In the genomic region with DNA sequence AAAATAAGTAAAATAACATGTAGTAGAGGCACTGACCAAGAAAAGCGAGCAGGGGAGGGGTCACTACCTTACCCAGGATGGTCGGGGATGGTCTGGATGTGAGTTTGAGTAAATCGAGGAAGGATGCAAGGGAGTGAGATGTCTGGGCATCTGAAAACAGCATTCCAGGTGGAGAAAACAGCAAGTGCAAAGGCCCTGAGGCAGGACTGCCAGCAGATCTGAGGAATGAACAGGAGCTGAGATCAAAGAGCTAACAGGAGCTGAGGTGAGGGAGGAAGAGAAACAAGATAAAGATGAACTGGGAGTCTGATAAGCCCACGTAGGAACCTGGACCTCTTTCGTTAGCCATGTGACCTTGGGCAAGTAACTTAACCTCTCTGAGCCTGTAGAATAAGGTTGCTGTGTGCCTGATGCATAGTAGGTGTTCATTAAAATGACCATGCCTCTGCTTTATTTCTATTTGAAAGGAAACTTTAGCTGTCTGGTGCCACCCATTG, we compare ENCODE assay signal across 34 cellular contexts.
"Had no signal": no experiment of that assay in that cellular context is flagged by ENCODE, and none has a peak within 500 bp of the region (broad histone marks: within the 10 kb centered on the region; RNA-seq: fewer than 3 reads in every experiment).

No MANE protein-coding gene starts in this region.

- H3K9me3 ChIP-seq: adrenal gland, body of pancreas, breast epithelium had no signal

- ATAC-seq: activated CD8-positive, alpha-beta T cell treated with anti-CD3 and anti-CD28 coated beads for 36 hours; activated naive CD4-positive, alpha-beta T cell treated with anti-CD3 and anti-CD28 coated beads, Interleukin-2, amount 50 U/mL, for 72 hours; activated T-cell treated with anti-CD3 and anti-CD28 coated beads, Interleukin-2, amount 50 U/mL, for 4 hours; activated T-cell treated with anti-CD3 and anti-CD28 coated beads, Interleukin-2, amount 50 U/mL, for 72 hours; activated T-helper 17 cell treated with anti-CD3 and anti-CD28 coated beads, Interleukin-2, amount 50 U/mL, for 72 hours; body of pancreas had no signal

- FAIRE-seq: astrocyte, TTC549 had no signal

- H3K27me3 ChIP-seq: adrenal gland, body of pancreas, brain microvascular endothelial cell, breast epithelium had no signal

- H3K36me3 ChIP-seq: adrenal gland, brain microvascular endothelial cell, breast epithelium had no signal

- H3K4me1 ChIP-seq: adrenal gland, body of pancreas had no signal

- H3K27ac ChIP-seq: adrenal gland, body of pancreas, brain microvascular endothelial cell, breast epithelium, VCaP had no signal

- H3K4me3 ChIP-seq: adrenal gland, body of pancreas, breast epithelium had no signal

- DNase-seq: activated B cell treated with CpG ODN at 0.5 μM for 24 hours; activated CD4-positive, alpha-beta memory T cell treated with anti-CD3 and anti-CD28 coated beads for 36 hours; activated CD4-positive, alpha-beta T cell treated with anti-CD3 and anti-CD28 coated beads for 4 hours; activated CD4-positive, alpha-beta T cell treated with anti-CD3 and anti-CD28 coated beads, Interleukin-2, amount 10 ng/mL, durations not matched to agents 24 days and 14 days; activated CD4-positive, alpha-beta T cell treated with anti-CD3 and anti-CD28 coated beads, Interleukin-2, amount 50 U/mL, for 1 hour; activated CD4-positive, alpha-beta T cell treated with anti-CD3 and anti-CD28 coated beads, Interleukin-2, amount 50 U/mL, for 4 hours; activated CD4-positive, CD25-positive, alpha-beta regulatory T cell treated with anti-CD3 and anti-CD28 coated beads, Interleukin-2, amount 50 U/mL, for 72 hours; activated CD8-positive, alpha-beta memory T cell treated with anti-CD3 and anti-CD28 coated beads, Interleukin-2, amount 50 U/mL, for 4 hours; activated CD8-positive, alpha-beta T cell treated with anti-CD3 and anti-CD28 coated beads for 36 hours; activated effector memory CD4-positive, alpha-beta T cell treated with anti-CD3 and anti-CD28 coated beads, Interleukin-2, amount 50 U/mL, for 16 hours; activated gamma-delta T cell treated with Interleukin-2 at 50 U/mL for 16 hours; activated naive CD4-positive, alpha-beta T cell; activated naive CD4-positive, alpha-beta T cell treated with anti-CD3 and anti-CD28 coated beads for 36 hours; activated naive CD4-positive, alpha-beta T cell treated with anti-CD3 and anti-CD28 coated beads, Interleukin-2, amount 50 U/mL, for 16 hours; activated naive CD8-positive, alpha-beta T cell treated with anti-CD3 and anti-CD28 coated beads for 36 hours; activated T-cell treated with anti-CD3 and anti-CD28 coated beads for 4 hours; activated T-cell treated with anti-CD3 and anti-CD28 coated beads, Interleukin-2, amount 50 U/mL, for 1 hour; activated T-cell treated with anti-CD3 and anti-CD28 coated beads, Interleukin-2, amount 50 U/mL, for 4 hours; activated T-cell treated with anti-CD3 and anti-CD28 coated beads, Interleukin-2, amount 50 U/mL, for 72 hours; adrenal gland; amniotic stem cell; aorta; body of pancreas; brain microvascular endothelial cell; central memory CD4-positive, alpha-beta T cell; T-helper 1 cell; T-helper 2 cell; T-helper 9 cell had no signal
